ENCODE assay signal across 20 cellular contexts in genomic region chr3:21654241-21654640, GRCh38.
"Had no signal": no experiment of that assay in that cellular context is flagged by ENCODE, and none has a peak within 500 bp of the region (broad histone marks: within the 10 kb centered on the region; RNA-seq: fewer than 3 reads in every experiment).

No MANE protein-coding gene starts in this region.

- DNase-seq: activated CD4-positive, alpha-beta T cell treated with anti-CD3 and anti-CD28 coated beads, Interleukin-2, amount 50 U/mL, for 4 hours; activated gamma-delta T cell treated with Interleukin-2 at 50 U/mL for 16 hours; amygdala; body of pancreas; cortex of kidney; effector CD8-positive, alpha-beta T cell; esophagus squamous epithelium; foreskin melanocyte; hypothalamus; islet precursor cell; midbrain; nucleus accumbens; retina; stimulated activated CD4-positive, alpha-beta T cell treated with anti-CD3 and anti-CD28 coated beads, Interleukin-12 subunit alpha, Interleukin-12 subunit beta, amount 100 ng/mL, for 4 hours; stimulated activated CD4-positive, alpha-beta T cell treated with anti-CD3 and anti-CD28 coated beads, Interleukin-1b, Interleukin-23, amount 100 ng/mL, for 48 hours; stimulated activated naive CD4-positive, alpha-beta T cell treated with Interleukin-2 at 50 U/mL for 16 hours; thyroid gland had no signal

- H3K4me1 ChIP-seq: body of pancreas, esophagus squamous epithelium, thyroid gland had no signal

- FAIRE-seq: endothelial cell of umbilical vein, TTC549 had no signal

- H3K27me3 ChIP-seq: body of pancreas, esophagus squamous epithelium, thyroid gland had no signal

- H3K27ac ChIP-seq: body of pancreas, esophagus squamous epithelium, thyroid gland had no signal

- H3K9me3 ChIP-seq: body of pancreas, esophagus squamous epithelium, thyroid gland had no signal

- ATAC-seq: body of pancreas had no signal

- H3K36me3 ChIP-seq: esophagus squamous epithelium, thyroid gland had no signal

- H3K4me3 ChIP-seq: body of pancreas, esophagus squamous epithelium, lung, thyroid gland had no signal
